30 cellular contexts compared by ENCODE assay signal in genomic region chr3:70776081-70776480, GRCh38.
"Had no signal": no experiment of that assay in that cellular context is flagged by ENCODE, and none has a peak within 500 bp of the region (broad histone marks: within the 10 kb centered on the region; RNA-seq: fewer than 3 reads in every experiment).

No MANE protein-coding gene starts in this region.

- DNase-seq: Kasumi-1, MG63, NCI-H1048, NCI-H1092 treated with DMSO at 0.1 percent for 48 hours, NCI-H1105 treated with DMSO at 0.1 percent for 48 hours, NCI-H1417, NCI-H1436, NCI-H146, NCI-H1694, NCI-H187, NCI-H1930, NCI-H2029 treated with DMSO at 0.1 percent for 48 hours, NCI-H2081 treated with DMSO at 0.1 percent for 48 hours, NCI-H2107, NCI-H2171, NCI-H226, NCI-H446 treated with DMSO at 0.1 percent for 48 hours, NCI-H510A, NCI-H524, NCI-H526, NCI-H69, NCI-H748 treated with DMSO at 0.1 percent for 48 hours, NCI-H82, PC-9, SHP77, SIG-M5, SJCRH30 had no signal

- ATAC-seq: Panc1, Right ventricle myocardium inferior, SK-N-SH treated with all-trans-retinoic acid at 6 μM for 48 hours had no signal
